32 cellular contexts compared by ENCODE assay signal in genomic region chr1:6504887-6505286, GRCh38. TPM values are rescaled to one million over a fixed set of nuclear protein-coding genes. Genes with fewer than 3 reads are reported as not detected.
"Had no signal": no experiment of that assay in that cellular context is flagged by ENCODE, and none has a peak within 500 bp of the region (broad histone marks: within the 10 kb centered on the region; RNA-seq: fewer than 3 reads in every experiment).

No MANE protein-coding gene starts in this region.

- H3K4me3 ChIP-seq: coronary artery, esophagus squamous epithelium, heart right ventricle, lung, prostate gland, right atrium auricular region, sigmoid colon, stomach, thyroid gland, upper lobe of left lung had no signal

- H3K36me3 ChIP-seq: esophagus squamous epithelium, heart right ventricle, prostate gland, right atrium auricular region, sigmoid colon, stomach, thyroid gland, upper lobe of left lung had no signal

- H3K36me3 Mint-ChIP-seq: immature natural killer cell; memory B cell; natural killer cell; stimulated activated effector memory CD8-positive, alpha-beta T cell treated with anti-CD3 and anti-CD28 coated beads, Interleukin-12 subunit alpha, Interleukin-12 subunit beta, amount 100 ng/mL, for 72 hours had no signal

- DNase-seq: dermis blood vessel endothelial cell; effector memory CD4-positive, alpha-beta T cell; erythroblast; esophagus squamous epithelium; foreskin melanocyte; glutamatergic neuron; hippocampal formation; immature natural killer cell; natural killer cell; stimulated activated CD4-positive, alpha-beta T cell treated with anti-CD3 and anti-CD28 coated beads, Interleukin-2, amount 100 ng/mL, for 24 hours; stimulated activated CD4-positive, alpha-beta T cell treated with anti-CD3 and anti-CD28 coated beads, Interleukin-4, amount 100 ng/mL, for 24 hours; stimulated activated naive CD4-positive, alpha-beta T cell treated with Interleukin-2 at 50 U/mL for 16 hours; stomach; thyroid gland had no signal

- H3K9me3 Mint-ChIP-seq: immature natural killer cell; memory B cell; natural killer cell; stimulated activated effector memory CD8-positive, alpha-beta T cell treated with anti-CD3 and anti-CD28 coated beads, Interleukin-12 subunit alpha, Interleukin-12 subunit beta, amount 100 ng/mL, for 72 hours had no signal

- H3K27me3 ChIP-seq: heart right ventricle, right atrium auricular region, sigmoid colon, thyroid gland, upper lobe of left lung had no signal

- ATAC-seq: heart right ventricle; left lobe of liver; natural killer cell; stimulated activated effector memory CD8-positive, alpha-beta T cell treated with anti-CD3 and anti-CD28 coated beads, Interleukin-12 subunit alpha, Interleukin-12 subunit beta, amount 100 ng/mL, for 72 hours had no signal

- H3K27ac ChIP-seq: coronary artery, esophagus squamous epithelium, heart right ventricle, prostate gland, right atrium auricular region, sigmoid colon, stomach, thyroid gland, upper lobe of left lung had no signal

- H3K4me1 Mint-ChIP-seq: immature natural killer cell; memory B cell; natural killer cell; stimulated activated effector memory CD8-positive, alpha-beta T cell treated with anti-CD3 and anti-CD28 coated beads, Interleukin-12 subunit alpha, Interleukin-12 subunit beta, amount 100 ng/mL, for 72 hours had no signal

- FAIRE-seq: endometrium, keratinocyte, urothelium cell line had no signal

- H3K27ac Mint-ChIP-seq: immature natural killer cell; memory B cell; natural killer cell; stimulated activated effector memory CD8-positive, alpha-beta T cell treated with anti-CD3 and anti-CD28 coated beads, Interleukin-12 subunit alpha, Interleukin-12 subunit beta, amount 100 ng/mL, for 72 hours had no signal

- H3K4me1 ChIP-seq: prostate gland, sigmoid colon had no signal

- H3K4me3 Mint-ChIP-seq: immature natural killer cell; memory B cell; natural killer cell; stimulated activated effector memory CD8-positive, alpha-beta T cell treated with anti-CD3 and anti-CD28 coated beads, Interleukin-12 subunit alpha, Interleukin-12 subunit beta, amount 100 ng/mL, for 72 hours had no signal

- H3K9me3 ChIP-seq: esophagus squamous epithelium, heart right ventricle, prostate gland, right atrium auricular region, sigmoid colon, stomach, thyroid gland, upper lobe of left lung had no signal

RNA-seq across cellular contexts. Expression of gene TAS1R1, which starts 50.2 kb away (rescaled TPM):
- total RNA-seq: esophagus squamous epithelium, heart right ventricle, liver, natural killer cell, osteocyte, right atrium auricular region, stomach, subcutaneous adipose tissue, temporal lobe, thyroid gland had no signal
- polyA plus RNA-seq: heart right ventricle, keratinocyte, liver, neural cell had no signal
